1 cellular context compared by ENCODE assay signal in the genomic region with DNA sequence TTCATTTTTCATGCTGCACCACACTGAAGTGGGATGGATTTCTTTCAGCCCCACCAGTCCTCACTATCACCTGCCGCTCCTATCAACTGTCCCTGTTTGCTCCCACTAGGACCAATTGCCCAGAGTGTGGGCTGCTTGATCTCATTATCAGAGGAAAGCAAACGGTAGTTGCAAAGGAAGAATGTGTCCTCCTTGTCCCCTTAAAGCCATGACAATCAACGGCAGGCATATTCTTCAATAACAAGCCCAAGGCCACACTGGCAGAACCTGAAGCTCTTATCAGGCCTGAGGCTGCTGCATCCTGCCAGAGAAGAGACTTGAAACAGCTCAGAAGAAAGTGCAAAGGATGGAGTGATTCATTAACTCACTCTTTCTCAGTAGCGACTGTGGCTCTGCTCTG.
TF ChIP-seq lines count a peak whose summit lies in the region.

No MANE protein-coding gene starts in this region.

TF ChIP-seq in H1, 55 proteins besides CTCF, POLR2A, EP300 and RAD21:
- TF ChIP-seq RBBP5 (IDR thresholded peaks at IDR 0.05; ENCODE audit: borderline replicate concordance, low read depth, low read length) (no peak), PHF8 (conservative IDR thresholded peaks at IDR 0.05; ENCODE audit: low read depth, low read length) (no peak), GABPA (IDR thresholded peaks at IDR 0.05; ENCODE audit: borderline replicate concordance, insufficient read depth, low read length) (no peak), SAP30 (IDR thresholded peaks at IDR 0.05; ENCODE audit: insufficient read depth, insufficient replicate concordance, low read length) (no peak), JUN (IDR thresholded peaks at IDR 0.05; ENCODE audit: low read depth, low read length) (no peak), KDM4A (IDR thresholded peaks at IDR 0.05; ENCODE audit: low read depth, low read length, severe bottlenecking) (no peak)
